1 cellular context compared by ENCODE assay signal in the genomic region with DNA sequence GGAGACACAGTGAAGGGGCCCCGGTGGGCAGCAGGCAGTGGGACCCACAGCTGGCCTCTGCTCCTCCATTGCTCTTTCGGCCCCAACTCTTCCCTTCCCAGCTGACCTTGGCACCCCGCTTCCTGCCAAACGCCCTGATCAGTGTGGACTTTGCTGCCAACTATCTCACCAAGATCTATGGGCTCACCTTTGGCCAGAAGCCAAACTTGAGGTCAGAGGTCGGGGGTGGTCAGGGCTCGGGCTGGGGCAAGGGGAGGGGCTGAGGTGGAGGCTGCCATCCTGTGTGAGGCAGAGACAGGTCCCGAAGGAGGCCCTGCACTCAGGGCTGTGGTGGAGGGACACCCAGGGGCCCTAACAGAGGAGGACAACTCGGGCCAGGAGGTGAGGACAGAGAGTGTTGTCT.
TF ChIP-seq lines count a peak whose summit lies in the region.

No MANE protein-coding gene starts in this region.

TF ChIP-seq in HepG2, 621 proteins besides CTCF, POLR2A, EP300 and RAD21 (continued from another document and continues in another):
- no peak for TF ChIP-seq ZNF781 (CRISPR knock-in tag; IDR thresholded peaks at IDR 0.05; ENCODE audit: borderline replicate concordance, not compliant biosample characterization)
- no peak for TF ChIP-seq MLX (CRISPR knock-in tag; IDR thresholded peaks at IDR 0.05)
- TF ChIP-seq GFI1 (CRISPR knock-in tag; IDR thresholded peaks at IDR 0.05; ENCODE audit: borderline replicate concordance), result no peak
- no peak for TF ChIP-seq PHF21A (CRISPR knock-in tag; IDR thresholded peaks at IDR 0.05)
- no peak for TF ChIP-seq ZNF326 (CRISPR knock-in tag; IDR thresholded peaks at IDR 0.05; ENCODE audit: borderline replicate concordance)
- TF ChIP-seq HNRNPL (IDR thresholded peaks at IDR 0.05; ENCODE audit: low read depth, low read length), result peak; percentile 69
- TF ChIP-seq SIX1 (CRISPR knock-in tag; IDR thresholded peaks at IDR 0.05; ENCODE audit: borderline replicate concordance), result no peak
- TF ChIP-seq RARA (CRISPR knock-in tag; IDR thresholded peaks at IDR 0.05), result peak; percentile 76
- TF ChIP-seq, protein P1, sequence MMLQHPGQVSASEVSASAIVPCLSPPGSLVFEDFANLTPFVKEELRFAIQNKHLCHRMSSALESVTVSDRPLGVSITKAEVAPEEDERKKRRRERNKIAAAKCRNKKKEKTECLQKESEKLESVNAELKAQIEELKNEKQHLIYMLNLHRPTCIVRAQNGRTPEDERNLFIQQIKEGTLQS (CRISPR knock-in tag; IDR thresholded peaks at IDR 0.05), result no peak
- no peak for TF ChIP-seq ZUFSP (CRISPR knock-in tag; IDR thresholded peaks at IDR 0.05; ENCODE audit: borderline replicate concordance)
- TF ChIP-seq, protein P2, sequence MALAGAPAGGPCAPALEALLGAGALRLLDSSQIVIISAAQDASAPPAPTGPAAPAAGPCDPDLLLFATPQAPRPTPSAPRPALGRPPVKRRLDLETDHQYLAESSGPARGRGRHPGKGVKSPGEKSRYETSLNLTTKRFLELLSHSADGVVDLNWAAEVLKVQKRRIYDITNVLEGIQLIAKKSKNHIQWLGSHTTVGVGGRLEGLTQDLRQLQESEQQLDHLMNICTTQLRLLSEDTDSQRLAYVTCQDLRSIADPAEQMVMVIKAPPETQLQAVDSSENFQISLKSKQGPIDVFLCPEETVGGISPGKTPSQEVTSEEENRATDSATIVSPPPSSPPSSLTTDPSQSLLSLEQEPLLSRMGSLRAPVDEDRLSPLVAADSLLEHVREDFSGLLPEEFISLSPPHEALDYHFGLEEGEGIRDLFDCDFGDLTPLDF (CRISPR knock-in tag; IDR thresholded peaks at IDR 0.05), result no peak
- TF ChIP-seq ZNF879 (CRISPR knock-in tag; IDR thresholded peaks at IDR 0.05), result no peak
- TF ChIP-seq ZNF891 (CRISPR knock-in tag; IDR thresholded peaks at IDR 0.05), result no peak
- TF ChIP-seq ZNF292 (CRISPR knock-in tag; IDR thresholded peaks at IDR 0.05; ENCODE audit: borderline replicate concordance, low read depth), result peak; percentile 59; the same call in 1 of the 2 replicates
- TF ChIP-seq ETV5 (CRISPR knock-in tag; IDR thresholded peaks at IDR 0.05; ENCODE audit: borderline replicate concordance), result peak; percentile 32; the same call in 1 of the 2 replicates
- TF ChIP-seq AFF4 (CRISPR knock-in tag; IDR thresholded peaks at IDR 0.05), result no peak
- TF ChIP-seq ATF5 (CRISPR knock-in tag; IDR thresholded peaks at IDR 0.05; ENCODE audit: low read depth), result no peak
- TF ChIP-seq CAMTA2 (CRISPR knock-in tag; IDR thresholded peaks at IDR 0.05; ENCODE audit: borderline replicate concordance), result no peak
- TF ChIP-seq DRAP1 (CRISPR knock-in tag; IDR thresholded peaks at IDR 0.05), result no peak
- no peak for TF ChIP-seq TBP (CRISPR knock-in tag; IDR thresholded peaks at IDR 0.05)
- TF ChIP-seq RFXAP (CRISPR knock-in tag; IDR thresholded peaks at IDR 0.05; ENCODE audit: borderline replicate concordance), result no peak
- TF ChIP-seq MYC (CRISPR knock-in tag; IDR thresholded peaks at IDR 0.05; ENCODE audit: borderline replicate concordance), result no peak
- TF ChIP-seq ZNF615 (CRISPR knock-in tag; IDR thresholded peaks at IDR 0.05; ENCODE audit: borderline replicate concordance), result no peak
- no peak for TF ChIP-seq GATAD1 (CRISPR knock-in tag; IDR thresholded peaks at IDR 0.05)
- no peak for TF ChIP-seq ZKSCAN1 (IDR thresholded peaks at IDR 0.05; ENCODE audit: low read length)
- TF ChIP-seq ZNF333 (CRISPR knock-in tag; IDR thresholded peaks at IDR 0.05; ENCODE audit: borderline replicate concordance), result no peak
- no peak for TF ChIP-seq CENPT (CRISPR knock-in tag; IDR thresholded peaks at IDR 0.05; ENCODE audit: low read depth)
- TF ChIP-seq ZNF556 (CRISPR knock-in tag; IDR thresholded peaks at IDR 0.05; ENCODE audit: borderline replicate concordance), result peak; percentile 67
- no peak for TF ChIP-seq SOX5 (CRISPR knock-in tag; IDR thresholded peaks at IDR 0.05; ENCODE audit: borderline replicate concordance)
- TF ChIP-seq ZBTB20 (CRISPR knock-in tag; IDR thresholded peaks at IDR 0.05; ENCODE audit: borderline replicate concordance, low read depth), result no peak
- TF ChIP-seq ZNF577 (CRISPR knock-in tag; IDR thresholded peaks at IDR 0.05; ENCODE audit: borderline replicate concordance, low read depth), result no peak
- TF ChIP-seq, protein P3, sequence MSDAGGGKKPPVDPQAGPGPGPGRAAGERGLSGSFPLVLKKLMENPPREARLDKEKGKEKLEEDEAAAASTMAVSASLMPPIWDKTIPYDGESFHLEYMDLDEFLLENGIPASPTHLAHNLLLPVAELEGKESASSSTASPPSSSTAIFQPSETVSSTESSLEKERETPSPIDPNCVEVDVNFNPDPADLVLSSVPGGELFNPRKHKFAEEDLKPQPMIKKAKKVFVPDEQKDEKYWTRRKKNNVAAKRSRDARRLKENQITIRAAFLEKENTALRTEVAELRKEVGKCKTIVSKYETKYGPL (CRISPR knock-in tag; IDR thresholded peaks at IDR 0.05), result no peak
- TF ChIP-seq MTA3 (CRISPR knock-in tag; IDR thresholded peaks at IDR 0.05), result no peak
- TF ChIP-seq RORA (CRISPR knock-in tag; IDR thresholded peaks at IDR 0.05), result no peak
- 0 out of 2 replicates have a peak, but pooled peaks have one; percentile 35 for TF ChIP-seq ZNF230 (CRISPR knock-in tag; IDR thresholded peaks at IDR 0.05)
- TF ChIP-seq NR2C2 (CRISPR knock-in tag; IDR thresholded peaks at IDR 0.05; ENCODE audit: borderline replicate concordance), result peak; percentile 91
- no peak for TF ChIP-seq ZNF780A (CRISPR knock-in tag; IDR thresholded peaks at IDR 0.05)
- TF ChIP-seq ATM (IDR thresholded peaks at IDR 0.05; ENCODE audit: borderline replicate concordance), result no peak
- TF ChIP-seq ARID2 (CRISPR knock-in tag; IDR thresholded peaks at IDR 0.05; ENCODE audit: borderline replicate concordance), result no peak
- no peak for TF ChIP-seq NCOA2 (CRISPR knock-in tag; IDR thresholded peaks at IDR 0.05)
- TF ChIP-seq HDAC1 (CRISPR knock-in tag; IDR thresholded peaks at IDR 0.05), result peak; percentile 74
- TF ChIP-seq ETV6 (CRISPR knock-in tag; conservative IDR thresholded peaks at IDR 0.05), result no peak
- peak; percentile 78 for TF ChIP-seq HNF4G (IDR thresholded peaks at IDR 0.05; ENCODE audit: borderline replicate concordance, low read depth, low read length)
- peak; percentile 84; the same call in 1 of the 2 replicates for TF ChIP-seq HNF4G (CRISPR knock-in tag; IDR thresholded peaks at IDR 0.05; ENCODE audit: borderline replicate concordance, low read depth)
- no peak for TF ChIP-seq ZBTB7B (CRISPR knock-in tag; IDR thresholded peaks at IDR 0.05)
- peak; percentile 69; the same call in 1 of the 2 replicates for TF ChIP-seq TRIM24 (CRISPR knock-in tag; IDR thresholded peaks at IDR 0.05)
- TF ChIP-seq ZFP36 (IDR thresholded peaks at IDR 0.05; ENCODE audit: borderline replicate concordance, low read depth, low read length, partially characterized antibody), result no peak
- no peak for TF ChIP-seq HNRNPUL1 (IDR thresholded peaks at IDR 0.05; ENCODE audit: low read depth, low read length)
- TF ChIP-seq, protein P4, sequence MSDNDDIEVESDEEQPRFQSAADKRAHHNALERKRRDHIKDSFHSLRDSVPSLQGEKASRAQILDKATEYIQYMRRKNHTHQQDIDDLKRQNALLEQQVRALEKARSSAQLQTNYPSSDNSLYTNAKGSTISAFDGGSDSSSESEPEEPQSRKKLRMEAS (IDR thresholded peaks at IDR 0.05), result no peak
- no peak for TF ChIP-seq ZNF644 (CRISPR knock-in tag; IDR thresholded peaks at IDR 0.05; ENCODE audit: low read depth)
- no peak for TF ChIP-seq BRD4 (CRISPR knock-in tag; IDR thresholded peaks at IDR 0.05)
- no peak for TF ChIP-seq ARHGAP35 (CRISPR knock-in tag; IDR thresholded peaks at IDR 0.05; ENCODE audit: borderline replicate concordance)
- TF ChIP-seq FOXK2 (IDR thresholded peaks at IDR 0.05), result no peak
- TF ChIP-seq, protein P5, sequence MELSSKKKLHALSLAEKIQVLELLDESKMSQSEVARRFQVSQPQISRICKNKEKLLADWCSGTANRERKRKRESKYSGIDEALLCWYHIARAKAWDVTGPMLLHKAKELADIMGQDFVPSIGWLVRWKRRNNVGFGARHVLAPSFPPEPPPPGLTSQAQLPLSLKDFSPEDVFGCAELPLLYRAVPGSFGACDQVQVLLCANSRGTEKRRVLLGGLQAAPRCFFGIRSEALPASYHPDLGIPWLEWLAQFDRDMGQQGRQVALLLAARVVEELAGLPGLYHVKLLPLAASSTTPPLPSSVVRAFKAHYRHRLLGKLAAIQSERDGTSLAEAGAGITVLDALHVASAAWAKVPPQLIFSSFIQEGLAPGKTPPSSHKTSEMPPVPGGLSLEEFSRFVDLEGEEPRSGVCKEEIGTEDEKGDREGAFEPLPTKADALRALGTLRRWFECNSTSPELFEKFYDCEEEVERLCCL (CRISPR knock-in tag; IDR thresholded peaks at IDR 0.05; ENCODE audit: borderline replicate concordance), result no peak
- no peak for TF ChIP-seq ZNF317 (CRISPR knock-in tag; IDR thresholded peaks at IDR 0.05)
- TF ChIP-seq, protein P6, sequence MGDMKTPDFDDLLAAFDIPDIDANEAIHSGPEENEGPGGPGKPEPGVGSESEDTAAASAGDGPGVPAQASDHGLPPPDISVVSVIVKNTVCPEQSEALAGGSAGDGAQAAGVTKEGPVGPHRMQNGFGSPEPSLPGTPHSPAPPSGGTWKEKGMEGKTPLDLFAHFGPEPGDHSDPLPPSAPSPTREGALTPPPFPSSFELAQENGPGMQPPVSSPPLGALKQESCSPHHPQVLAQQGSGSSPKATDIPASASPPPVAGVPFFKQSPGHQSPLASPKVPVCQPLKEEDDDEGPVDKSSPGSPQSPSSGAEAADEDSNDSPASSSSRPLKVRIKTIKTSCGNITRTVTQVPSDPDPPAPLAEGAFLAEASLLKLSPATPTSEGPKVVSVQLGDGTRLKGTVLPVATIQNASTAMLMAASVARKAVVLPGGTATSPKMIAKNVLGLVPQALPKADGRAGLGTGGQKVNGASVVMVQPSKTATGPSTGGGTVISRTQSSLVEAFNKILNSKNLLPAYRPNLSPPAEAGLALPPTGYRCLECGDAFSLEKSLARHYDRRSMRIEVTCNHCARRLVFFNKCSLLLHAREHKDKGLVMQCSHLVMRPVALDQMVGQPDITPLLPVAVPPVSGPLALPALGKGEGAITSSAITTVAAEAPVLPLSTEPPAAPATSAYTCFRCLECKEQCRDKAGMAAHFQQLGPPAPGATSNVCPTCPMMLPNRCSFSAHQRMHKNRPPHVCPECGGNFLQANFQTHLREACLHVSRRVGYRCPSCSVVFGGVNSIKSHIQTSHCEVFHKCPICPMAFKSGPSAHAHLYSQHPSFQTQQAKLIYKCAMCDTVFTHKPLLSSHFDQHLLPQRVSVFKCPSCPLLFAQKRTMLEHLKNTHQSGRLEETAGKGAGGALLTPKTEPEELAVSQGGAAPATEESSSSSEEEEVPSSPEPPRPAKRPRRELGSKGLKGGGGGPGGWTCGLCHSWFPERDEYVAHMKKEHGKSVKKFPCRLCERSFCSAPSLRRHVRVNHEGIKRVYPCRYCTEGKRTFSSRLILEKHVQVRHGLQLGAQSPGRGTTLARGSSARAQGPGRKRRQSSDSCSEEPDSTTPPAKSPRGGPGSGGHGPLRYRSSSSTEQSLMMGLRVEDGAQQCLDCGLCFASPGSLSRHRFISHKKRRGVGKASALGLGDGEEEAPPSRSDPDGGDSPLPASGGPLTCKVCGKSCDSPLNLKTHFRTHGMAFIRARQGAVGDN (CRISPR knock-in tag; IDR thresholded peaks at IDR 0.05), result peak; percentile 77
